In the genomic region with DNA sequence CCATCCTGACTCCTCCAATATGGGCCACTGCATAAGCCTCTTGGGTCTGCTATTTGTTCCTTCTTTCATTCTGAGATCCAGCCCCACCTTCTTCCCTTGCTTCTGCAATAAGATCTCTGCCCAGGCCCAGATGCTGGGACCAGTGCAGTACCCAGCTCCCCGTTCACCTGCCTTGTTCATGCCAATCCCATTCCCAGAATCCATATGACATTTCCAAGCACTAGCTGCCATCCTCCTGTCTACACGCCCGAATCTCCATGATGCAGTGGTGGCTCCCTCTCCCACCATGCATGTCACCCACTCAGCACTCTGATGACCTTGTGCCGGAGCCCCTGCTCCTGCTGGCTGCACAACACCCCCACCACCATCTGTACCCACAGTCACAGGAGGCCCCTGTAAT, we compare ENCODE assay signal across 1 cellular context.
TF ChIP-seq lines count a peak whose summit lies in the region.

No MANE protein-coding gene starts in this region.

TF ChIP-seq in HEK293, 187 proteins besides CTCF, POLR2A, EP300 and RAD21:
- TF ChIP-seq ZNF843 (tag by site-specific recombination; IDR thresholded peaks at IDR 0.05) (no peak), EGR2 (tag by site-specific recombination; IDR thresholded peaks at IDR 0.05; ENCODE audit: low read depth) (0 out of 2 replicates have a peak, but pooled peaks have one; percentile 21), ZNF621 (tag by site-specific recombination; IDR thresholded peaks at IDR 0.05) (no peak), ZNF311 (tag by site-specific recombination; IDR thresholded peaks at IDR 0.05; ENCODE audit: borderline replicate concordance) (no peak)
- TF ChIP-seq, protein P1, sequence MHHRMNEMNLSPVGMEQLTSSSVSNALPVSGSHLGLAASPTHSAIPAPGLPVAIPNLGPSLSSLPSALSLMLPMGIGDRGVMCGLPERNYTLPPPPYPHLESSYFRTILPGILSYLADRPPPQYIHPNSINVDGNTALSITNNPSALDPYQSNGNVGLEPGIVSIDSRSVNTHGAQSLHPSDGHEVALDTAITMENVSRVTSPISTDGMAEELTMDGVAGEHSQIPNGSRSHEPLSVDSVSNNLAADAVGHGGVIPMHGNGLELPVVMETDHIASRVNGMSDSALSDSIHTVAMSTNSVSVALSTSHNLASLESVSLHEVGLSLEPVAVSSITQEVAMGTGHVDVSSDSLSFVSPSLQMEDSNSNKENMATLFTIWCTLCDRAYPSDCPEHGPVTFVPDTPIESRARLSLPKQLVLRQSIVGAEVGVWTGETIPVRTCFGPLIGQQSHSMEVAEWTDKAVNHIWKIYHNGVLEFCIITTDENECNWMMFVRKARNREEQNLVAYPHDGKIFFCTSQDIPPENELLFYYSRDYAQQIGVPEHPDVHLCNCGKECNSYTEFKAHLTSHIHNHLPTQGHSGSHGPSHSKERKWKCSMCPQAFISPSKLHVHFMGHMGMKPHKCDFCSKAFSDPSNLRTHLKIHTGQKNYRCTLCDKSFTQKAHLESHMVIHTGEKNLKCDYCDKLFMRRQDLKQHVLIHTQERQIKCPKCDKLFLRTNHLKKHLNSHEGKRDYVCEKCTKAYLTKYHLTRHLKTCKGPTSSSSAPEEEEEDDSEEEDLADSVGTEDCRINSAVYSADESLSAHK (tag by site-specific recombination; IDR thresholded peaks at IDR 0.05), result no peak
